28 cellular contexts compared by ENCODE assay signal in the genomic region with DNA sequence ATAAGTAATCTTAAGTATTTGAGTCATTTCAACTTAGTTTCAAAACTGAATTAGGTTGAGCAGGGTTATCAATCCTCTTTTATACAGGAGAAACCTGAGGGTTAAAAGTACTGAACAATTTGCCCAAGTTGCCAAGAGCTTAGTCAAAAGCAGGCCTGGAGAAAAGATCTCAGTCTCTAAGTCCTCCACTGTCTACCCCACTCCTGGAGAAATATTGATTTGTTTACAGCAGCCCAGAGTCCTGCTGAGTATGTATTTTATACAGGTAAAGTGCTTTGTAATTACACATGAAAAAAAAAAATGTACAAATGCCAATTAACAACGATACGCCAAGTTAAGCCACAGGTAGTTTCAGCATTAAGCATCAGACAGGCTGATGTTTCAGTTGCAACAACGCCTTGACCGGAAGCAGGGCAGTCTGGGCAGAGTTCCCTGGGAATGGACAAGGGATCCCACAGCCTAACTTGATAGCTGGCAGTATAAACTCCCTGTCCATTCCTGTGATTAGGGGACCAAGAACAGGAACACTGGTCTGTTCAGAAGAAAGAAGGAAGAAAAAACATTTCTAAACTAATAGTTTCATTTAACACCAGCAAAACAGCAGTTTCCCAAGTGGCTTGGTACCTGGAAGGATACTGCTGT.
A peak's percentile ranks its signal among the peaks of the same experiment; 100 is the strongest.
DNase-seq lines count a peak whose midpoint lies in the region; ATAC-seq, FAIRE-seq and TF ChIP-seq lines count a peak whose summit lies in the region.
"Had no signal": no experiment of that assay in that cellular context is flagged by ENCODE, and none has a peak within 500 bp of the region (broad histone marks: within the 10 kb centered on the region; RNA-seq: fewer than 3 reads in every experiment).

No MANE protein-coding gene starts in this region.

- H3K27ac ChIP-seq in body of pancreas: no peak overlapping the region
- H3K27ac ChIP-seq: 22Rv1, dorsolateral prefrontal cortex, gastroesophageal sphincter, HL-60, Peyer's patch had no signal

- TF ChIP-seq POLR2A in GM12892 (IDR thresholded peaks at IDR 0.05; ENCODE audit: low read depth, low read length): no peak
- TF ChIP-seq POLR2A in body of pancreas (IDR thresholded peaks at IDR 0.05): no peak

- WGBS in body of pancreas, 2 donors: 9 to 20% methylated on average over 4 of the region's 4 CpGs

- ATAC-seq in body of pancreas: peak; percentile 52
- ATAC-seq: activated naive CD8-positive, alpha-beta T cell treated with anti-CD3 and anti-CD28 coated beads, Interleukin-2, amount 50 U/mL, for 24 hours; gastroesophageal sphincter; GM23338; natural killer cell; WTC11 had no signal

- no peak for TF ChIP-seq CTCF in body of pancreas (IDR thresholded peaks at IDR 0.05)
- no peak for TF ChIP-seq CTCF in BE2C (IDR thresholded peaks at IDR 0.05; ENCODE audit: low read depth, low read length)

- H3K4me3 ChIP-seq in body of pancreas (no peak overlapping the region), BE2C (ENCODE audit: low read depth, low read length) (no peak overlapping the region)
- H3K4me3 ChIP-seq: dorsolateral prefrontal cortex, gastroesophageal sphincter, GM23338, Peyer's patch had no signal

- no peaks in the 10 kb centered on the region for H3K27me3 ChIP-seq in body of pancreas
- no peaks in the 10 kb centered on the region for H3K27me3 ChIP-seq in BE2C
- H3K27me3 ChIP-seq: Peyer's patch had no signal

- H3K4me1 ChIP-seq in body of pancreas (peaks cover 10% of the 10 kb centered on the region), BE2C (no peaks in the 10 kb centered on the region)
- H3K4me1 ChIP-seq: gastroesophageal sphincter, Peyer's patch had no signal

- H3K9me3 ChIP-seq in body of pancreas (no peaks in the 10 kb centered on the region), BE2C (no peaks in the 10 kb centered on the region)
- H3K9me3 ChIP-seq: gastroesophageal sphincter, Peyer's patch had no signal

- peak; percentile 48 for FAIRE-seq in GM12892 (lab: Jason Lieb, UNC)

- intact Hi-C loops in body of pancreas (cut with DNase I): no loop called here

- DNase-seq in NCI-H1417 (lab: John Stamatoyannopoulos, UW) (peak; percentile 13 to 76 (median 35)), NCI-H1417 treated with DMSO at 0.1 percent for 48 hours (lab: John Stamatoyannopoulos, UW) (no peak), GM12892 (ENCODE audit: insufficient read length) (no peak), body of pancreas (peak; percentile 23 to 69 (median 40)), myocyte (ENCODE audit: low read depth) (peak; percentile 11), NCI-H2171 treated with DMSO at 0.1 percent for 48 hours (lab: John Stamatoyannopoulos, UW) (no peak), BE2C (no peak)
- DNase-seq in stimulated activated CD4-positive, alpha-beta T cell treated with anti-CD3 and anti-CD28 coated beads, Interleukin-2, amount 100 ng/mL, for 24 hours: no peak
- DNase-seq: activated CD4-positive, alpha-beta T cell treated with anti-CD3 and anti-CD28 coated beads, Interleukin-2, amount 10 ng/mL, durations not matched to agents 7 days and 5 days; activated naive CD8-positive, alpha-beta T cell treated with anti-CD3 and anti-CD28 coated beads, Interleukin-2, amount 50 U/mL, for 24 hours; activated T-cell treated with anti-CD3 and anti-CD28 coated beads, Interleukin-2, amount 50 U/mL, for 24 hours; dorsolateral prefrontal cortex; HFFc6; hypothalamus; immature natural killer cell; midbrain; natural killer cell; NCI-H187; occipital lobe; Peyer's patch; retina; stimulated activated CD4-positive, alpha-beta T cell treated with anti-CD3 and anti-CD28 coated beads, Interleukin-4, amount 100 ng/mL, for 1 hour; substantia nigra had no signal

- no peaks in the 10 kb centered on the region for H3K36me3 ChIP-seq in body of pancreas (replicated peaks in 1 of 2; ENCODE audit: insufficient read depth in 1 of 2, low read depth in 2 of 2)
- H3K36me3 ChIP-seq in BE2C: no peaks in the 10 kb centered on the region
- H3K36me3 ChIP-seq: gastroesophageal sphincter, Peyer's patch had no signal

Comparison
In these comparisons a context has a peak if more than half of its experiments do, and no peak if none do; other contexts are left out.
1. DNase-seq: peak in NCI-H1417 (3 of 3), body of pancreas (4 of 4) and myocyte (single experiment); none in NCI-H1417 treated with DMSO at 0.1 percent for 48 hours (single experiment), GM12892 (single experiment), NCI-H2171 treated with DMSO at 0.1 percent for 48 hours (single experiment), stimulated activated CD4-positive, alpha-beta T cell treated with anti-CD3 and anti-CD28 coated beads, Interleukin-2, amount 100 ng/mL, for 24 hours (0 of 2) and BE2C (single experiment).